Comparison of ENCODE assay signal across 26 cellular contexts in genomic region chr19:8129061-8129460, GRCh38. TPM values are rescaled to one million over a fixed set of nuclear protein-coding genes. Genes with fewer than 3 reads are reported as not detected.
DNase-seq lines count a peak whose midpoint lies in the region; ATAC-seq, FAIRE-seq and TF ChIP-seq lines count a peak whose summit lies in the region.
"Had no signal": no experiment of that assay in that cellular context is flagged by ENCODE, and none has a peak within 500 bp of the region (broad histone marks: within the 10 kb centered on the region; RNA-seq: fewer than 3 reads in every experiment).

No MANE protein-coding gene starts in this region.

- H3K4me3 Mint-ChIP-seq in Calu3 (ENCODE audit: low read depth, unreplicated experiment) (no peak overlapping the region), GM23338 (no peak overlapping the region)
- H3K4me3 Mint-ChIP-seq: CD4-positive, alpha-beta T cell; T-cell; T-helper 2 cell treated with Interferon-gamma antibody and Interleukin-4, amounts not matched to agents 5 μg/mL and 100 μg/mL, for 36 hours had no signal

- H3K27me3 ChIP-seq in small intestine (ENCODE audit: control insufficient read depth in 2 of 2, insufficient read depth in 2 of 2, low read length in 2 of 2): no peaks in the 10 kb centered on the region
- no peaks in the 10 kb centered on the region for H3K27me3 ChIP-seq in GM23338 (ENCODE audit: insufficient read depth)
- H3K27me3 ChIP-seq: BLaER1 had no signal

- ATAC-seq in GM23338: no peak
- ATAC-seq: SK-N-SH treated with all-trans-retinoic acid at 6 μM for 48 hours, T-cell had no signal

- H3K36me3 ChIP-seq in small intestine (ENCODE audit: control insufficient read depth in 2 of 2, insufficient read depth in 2 of 2, low read length in 2 of 2) (no peaks in the 10 kb centered on the region), GM23338 (ENCODE audit: insufficient read depth) (no peaks in the 10 kb centered on the region; the same call in none of the 2 replicates)
- H3K36me3 ChIP-seq: BLaER1 had no signal

- H3K27me3 Mint-ChIP-seq in Calu3 (ENCODE audit: unreplicated experiment): peaks cover 74% of the 10 kb centered on the region
- peaks cover 7% of the 10 kb centered on the region for H3K27me3 Mint-ChIP-seq in GM23338 (ENCODE audit: insufficient read depth, low read depth, poor library complexity)

- no peaks in the 10 kb centered on the region for H3K9me3 Mint-ChIP-seq in Calu3 (ENCODE audit: low read depth, unreplicated experiment)
- H3K9me3 Mint-ChIP-seq in GM23338: no peaks in the 10 kb centered on the region
- H3K9me3 Mint-ChIP-seq: CD4-positive, alpha-beta T cell; T-cell; T-helper 2 cell treated with Interferon-gamma antibody and Interleukin-4, amounts not matched to agents 5 μg/mL and 100 μg/mL, for 36 hours had no signal

- in situ Hi-C loops in GM13976 (cut with MboI; ENCODE audit: low sequenced_read_pairs, unreplicated experiment): no loop called here

- no peak for TF ChIP-seq CTCF in Calu3 (IDR thresholded peaks at IDR 0.05; ENCODE audit: unreplicated experiment)
- TF ChIP-seq CTCF in LNCAP (IDR thresholded peaks at IDR 0.05): 0 out of 2 replicates have a peak, but pooled peaks have one; percentile 21
- TF ChIP-seq CTCF in VCaP (conservative IDR thresholded peaks at IDR 0.05): peak; percentile 69
- peak in 1 of 2 experiments; percentile 28; a peak in 1 of 4 replicates for TF ChIP-seq CTCF in GM23338 (conservative IDR thresholded peaks at IDR 0.05; ENCODE audit: low read depth in 2 of 2)
- TF ChIP-seq CTCF in GM13976 (IDR thresholded peaks at IDR 0.05; ENCODE audit: borderline replicate concordance, control extremely low read depth, extremely low read depth, insufficient read depth, missing control alignments): no peak

- 0 out of 2 replicates have a peak, but pooled peaks cover 4% of the 10 kb centered on the region for H3F3A ChIP-seq in GM23338 (replicated peaks; ENCODE audit: low read depth)

- no peak overlapping the region for H3K4me2 ChIP-seq in GM23338
- H3K4me2 ChIP-seq: BLaER1 had no signal

- DNase-seq in Calu3 (peak; percentile 37), small intestine (peak; percentile 17), GM23338 (ENCODE audit: low spot score) (no peak), GM13976 (ENCODE audit: low spot score) (no peak)
- DNase-seq in central memory CD4-positive, alpha-beta T cell: no peak
- DNase-seq: ACHN; CD4-positive, alpha-beta T cell; GOT3; Kasumi-1; NCI-H1092; NCI-H1436; NCI-H187 treated with DMSO at 0.1 percent for 48 hours; NCI-H2107; NCI-H510A treated with DMSO at 0.1 percent for 48 hours; SIG-M5; T-cell had no signal

- intact Hi-C loops in Calu3 (cut with micrococcal nuclease; ENCODE audit: unreplicated experiment): no loop called here

- no peaks in the 10 kb centered on the region for H3K4me1 ChIP-seq in small intestine (ENCODE audit: control insufficient read depth in 2 of 2, insufficient read depth in 1 of 2, low read depth in 1 of 2, low read length in 1 of 2)
- no peaks in the 10 kb centered on the region for H3K4me1 ChIP-seq in GM23338 (ENCODE audit: insufficient read depth)

- H3K4me3 ChIP-seq in small intestine (ENCODE audit: low read depth in 1 of 2, low read length in 2 of 2): no peak overlapping the region
- no peak overlapping the region for H3K4me3 ChIP-seq in GM23338
- H3K4me3 ChIP-seq: BLaER1 had no signal

- H3K79me2 ChIP-seq in GM23338 (replicated peaks; ENCODE audit: insufficient read depth): no peaks in the 10 kb centered on the region

- no peak for FAIRE-seq in small intestine (lab: Jason Lieb, UNC)
- FAIRE-seq: G401.6, GM12892, GM18507 had no signal

- no TSS peak for BruUV-seq in Calu3 (replicated peaks; lab: Mats Ljungman, UMichigan)

- H3K9me2 ChIP-seq in GM23338 (ENCODE audit: insufficient read depth): no peaks in the 10 kb centered on the region

- H3K9me3 ChIP-seq in small intestine (ENCODE audit: control insufficient read depth, low read depth): no peaks in the 10 kb centered on the region
- H3K9me3 ChIP-seq: BLaER1 had no signal

- no peaks in the 10 kb centered on the region for H4K20me1 ChIP-seq in GM23338 (replicated peaks; ENCODE audit: insufficient read depth)
- H4K20me1 ChIP-seq: BLaER1 had no signal

- CTCF ChIA-PET in Calu3 (lab: Charles Lee): interaction anchor here (0.7 to 0.8 kb wide), 2 partner anchors 29 to 122 kb away, joined by 3 to 4 read pairs; no protein-coding TSS in a partner anchor

- 11 to 71% (median 37%) methylated on average over 15 of the region's 15 CpGs for WGBS in small intestine, 3 donors

- H3K27ac ChIP-seq in VCaP (no peak overlapping the region), small intestine (ENCODE audit: low read depth in 1 of 2, low read length in 1 of 2) (no peak overlapping the region), GM23338 (ENCODE audit: low read depth) (no peak overlapping the region)
- H3K27ac ChIP-seq: BLaER1, RWPE1 had no signal

- H3K27ac Mint-ChIP-seq in Calu3 (ENCODE audit: unreplicated experiment) (no peak overlapping the region), GM23338 (no peak overlapping the region)
- H3K27ac Mint-ChIP-seq: CD4-positive, alpha-beta T cell; T-cell; T-helper 2 cell treated with Interferon-gamma antibody and Interleukin-4, amounts not matched to agents 5 μg/mL and 100 μg/mL, for 36 hours had no signal

- H3K4me1 Mint-ChIP-seq in Calu3 (ENCODE audit: low read depth, unreplicated experiment): no peaks in the 10 kb centered on the region
- H3K4me1 Mint-ChIP-seq in GM23338: no peaks in the 10 kb centered on the region
- H3K4me1 Mint-ChIP-seq: T-cell had no signal

- no peak overlapping the region for H2AFZ ChIP-seq in GM23338

- H3K36me3 Mint-ChIP-seq in Calu3 (ENCODE audit: insufficient read depth, unreplicated experiment) (no peaks in the 10 kb centered on the region), GM23338 (ENCODE audit: low read depth) (peaks cover 48% of the 10 kb centered on the region)
- H3K36me3 Mint-ChIP-seq: T-cell had no signal

TF ChIP-seq in GM23338, 12 proteins besides CTCF, POLR2A, EP300 and RAD21:
- TF ChIP-seq ZNF114 (CRISPR knock-in tag; IDR thresholded peaks at IDR 0.05) (no peak), POLR2AphosphoS5 (IDR thresholded peaks at IDR 0.05; ENCODE audit: low read depth) (no peak)
TF ChIP-seq in GM23338: peak in this region for 0.

RNA-seq across cellular contexts. Expression of gene FBN3, which starts 20.3 kb away (rescaled TPM):
- total RNA-seq in Calu3 (2022): 0.54 TPM in 1 of 2 replicates, not detected in the other
- polyA plus RNA-seq in small intestine (under 1 TPM in 1 of 3 donors, not detected in 2; 0.04 TPM), GM23338 (2016; fragmentation: Nextera tagmentation; extraction: Ambion mirVana) (7.7 and 8.5 TPM in 2 replicates)
- 34.7 and 54.5 TPM in 2 replicates for total RNA-seq in GM23338 (2014; rRNA removed; shearing (Covaris generic))
- total RNA-seq: CD4-positive, alpha-beta T cell; Daoy had no signal

Comparison
In these comparisons a context has a peak if more than half of its experiments do, and no peak if none do; other contexts are left out.
1. DNase-seq: peak in Calu3 (single experiment) and small intestine (single experiment); none in central memory CD4-positive, alpha-beta T cell (single experiment), GM23338 (single experiment) and GM13976 (single experiment).
2. CTCF ChIP-seq: peak in LNCAP (single experiment) and VCaP (single experiment); none in Calu3 (single experiment) and GM13976 (single experiment).
3. RNA of gene FBN3, which starts 20.3 kb away (total RNA-seq): 34.7 to 54.5 TPM in GM23338; 0.54 TPM in Calu3; every median in the first group is over 10 times any median in the second.